Comparison of ENCODE assay signal across 8 cellular contexts in the genomic region with DNA sequence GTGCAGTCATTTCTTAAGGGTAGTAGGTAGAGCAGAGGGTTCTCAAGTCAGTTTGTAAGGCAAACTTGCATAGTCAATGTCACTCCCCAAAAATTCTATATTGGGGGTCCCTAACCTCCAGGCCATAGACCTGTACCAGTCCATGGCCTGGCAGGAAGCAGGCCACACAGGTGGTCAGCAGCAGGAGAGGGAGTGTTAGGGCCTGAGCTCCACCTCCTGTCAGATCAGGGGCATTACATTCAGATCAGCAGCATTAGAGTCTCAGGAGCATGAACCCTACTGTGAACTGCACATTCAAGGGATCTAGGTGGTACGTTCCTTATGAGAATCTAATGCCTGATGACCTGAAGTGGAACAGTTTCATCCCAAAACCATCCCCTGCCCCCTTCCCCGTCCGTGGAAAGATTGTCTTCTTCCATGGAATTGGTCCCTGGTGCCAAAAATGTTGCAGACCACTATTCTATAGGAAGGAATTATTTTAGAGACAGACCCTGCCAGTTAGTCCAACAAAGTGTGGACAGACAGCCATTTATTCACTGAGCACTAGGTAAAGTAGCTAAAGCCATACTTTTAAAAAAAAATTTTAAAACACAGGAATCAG. TPM values are rescaled to one million over a fixed set of nuclear protein-coding genes. Genes with fewer than 3 reads are reported as not detected.
DNase-seq lines count a peak whose midpoint lies in the region; ATAC-seq, FAIRE-seq and TF ChIP-seq lines count a peak whose summit lies in the region.

No MANE protein-coding gene starts in this region.

- no peak overlapping the region for H2AFZ ChIP-seq in K562 (ENCODE audit: low read depth, low read length)

- H3K9me3 ChIP-seq in K562 (replicated peaks; ENCODE audit: control insufficient read depth, insufficient read depth, low read depth, low read length), result no peaks in the 10 kb centered on the region
- H3K9me3 ChIP-seq in suprapubic skin, result no peaks in the 10 kb centered on the region

- H3K4me2 ChIP-seq in K562 (ENCODE audit: insufficient read depth, low read length), result no peak overlapping the region

- FAIRE-seq in K562 (lab: Jason Lieb, UNC), result peak; percentile 87

- no peak overlapping the region for H3K9ac ChIP-seq in K562 (ENCODE audit: insufficient read depth in 1 of 2, low read depth in 2 of 2, low read length in 2 of 2)

- H3K36me3 ChIP-seq in K562 (ENCODE audit: control insufficient read depth, insufficient read depth, low read length) (peaks cover 77% of the 10 kb centered on the region; the same call in 2 of the 3 replicates), suprapubic skin (peaks cover 63% of the 10 kb centered on the region)

- H4K20me1 ChIP-seq in K562 (replicated peaks; ENCODE audit: control insufficient read depth, insufficient read depth, low read length), result no peaks in the 10 kb centered on the region; the same call in 1 of the 2 replicates

- in situ Hi-C loops in K562 (cut with MboI), result loop anchor here (5.0 kb wide), 1 partner anchor 189 kb away; no protein-coding TSS in a partner anchor

- intact Hi-C loops in K562 (cut with micrococcal nuclease) (loop anchor here (1.0 kb wide), 1 partner anchor 188 kb away; no protein-coding TSS in a partner anchor), left colon (cut with DNase I, micrococcal nuclease) (no loop called here)

- DNase-seq in SIG-M5 treated with dmso at 0.1 percent for 504 hours (lab: John Stamatoyannopoulos, UW; ENCODE audit: unreplicated experiment), result peak; percentile 30
- no peak for DNase-seq in SIG-M5 (lab: John Stamatoyannopoulos, UW)
- peak; percentile 48 for DNase-seq in HEK293T (ENCODE audit: extremely low spot score)
- peak; percentile 22 for DNase-seq in NCI-H2196 treated with DMSO at 0.1 percent for 48 hours (lab: John Stamatoyannopoulos, UW; ENCODE audit: unreplicated experiment)
- DNase-seq in K562 (ENCODE audit: extremely low read depth in 1 of 4, low spot score in 3 of 4), result peak in 3 of 4 experiments; percentile 31 to 52 (median 49)
- DNase-seq in left colon, result no peak
- DNase-seq in substantia nigra (lab: John Stamatoyannopoulos, UW), result no peak
- no peak for DNase-seq in suprapubic skin (ENCODE audit: low spot score in 2 of 2)

- TF ChIP-seq RAD21 in K562 (CRISPR knock-in tag; conservative IDR thresholded peaks at IDR 0.05 in 1 of 2, IDR thresholded peaks at IDR 0.05 in 1 of 2), result peak; percentile 59 to 78; a peak in 3 of 4 replicates

- no peaks in the 10 kb centered on the region; a peak in 1 of 5 replicates for H3K4me1 ChIP-seq in K562 (replicated peaks in 1 of 2; ENCODE audit: control insufficient read depth in 2 of 2, insufficient read depth in 2 of 2, low read length in 2 of 2)
- H3K4me1 ChIP-seq in suprapubic skin, result peaks cover 25% of the 10 kb centered on the region

- 39% methylated on average over 3 of the region's 3 CpGs for WGBS in K562 (ENCODE audit: insufficient coverage, low coverage, missing lambda C conversion rate)
- WGBS in suprapubic skin, result 86% methylated on average over 3 of the region's 3 CpGs

- 0 out of 2 replicates have a peak, but pooled peaks have one; percentile 33 for TF ChIP-seq POLR2A in K562 (conservative IDR thresholded peaks at IDR 0.05)
- TF ChIP-seq POLR2A in suprapubic skin (IDR thresholded peaks at IDR 0.05), result no peak

- POLR2A ChIA-PET in HEK293T (lab: Yijun Ruan, JAX) (no interaction called here), K562 (lab: Yijun Ruan, JAX) (no interaction called here)

- CTCF ChIA-PET in HEK293T (lab: Yijun Ruan, JAX), result interaction anchor here (0.6 to 1.0 kb wide), 5 partner anchors 34 to 219 kb away, joined by 3 to 4 read pairs (median 3); no protein-coding TSS in a partner anchor
- CTCF ChIA-PET in K562 (lab: Yijun Ruan, JAX; ENCODE audit: low intra/inter-chr PET ratio), result interaction anchor here (2.6 kb wide), 1 partner anchor 189 kb away, joined by 12 read pairs; no protein-coding TSS in a partner anchor

- ATAC-seq in K562 (peak; percentile 96), left colon (peak; percentile 89)

- no peaks in the 10 kb centered on the region for H3K9me1 ChIP-seq in K562 (ENCODE audit: control insufficient read depth, insufficient read depth, low read length)

- TF ChIP-seq EP300 in K562 (IDR thresholded peaks at IDR 0.05; ENCODE audit: low read length) (no peak), suprapubic skin (IDR thresholded peaks at IDR 0.05) (no peak)

- peaks cover 22% of the 10 kb centered on the region for H3K79me2 ChIP-seq in K562 (ENCODE audit: control insufficient read depth, insufficient read depth, low read length)

- no peaks in the 10 kb centered on the region for H3K27me3 ChIP-seq in K562 (ENCODE audit: control insufficient read depth in 2 of 2, insufficient read depth in 2 of 2, low read length in 2 of 2)
- H3K27me3 ChIP-seq in suprapubic skin, result no peaks in the 10 kb centered on the region

- H3K4me3 ChIP-seq in K562, result no peak overlapping the region
- no peak overlapping the region for H3K4me3 ChIP-seq in suprapubic skin

- peak; percentile 71 to 75 (median 72) for TF ChIP-seq CTCF in K562 (IDR thresholded peaks at IDR 0.05 in 2 of 3, conservative IDR thresholded peaks at IDR 0.05 in 1 of 3; ENCODE audit: insufficient read depth in 2 of 3, low read depth in 1 of 3, low read length in 3 of 3)
- TF ChIP-seq CTCF in suprapubic skin (IDR thresholded peaks at IDR 0.05), result peak in 1 of 2 donors; percentile 35

- BruUV-seq in K562 (replicated peaks; lab: Mats Ljungman, UMichigan), result no TSS peak

- H3K27ac ChIP-seq in K562 (ENCODE audit: extremely low read depth, low read depth, low read length) (no peak overlapping the region), substantia nigra (ENCODE audit: low read depth, low read length, poor library complexity, severe bottlenecking) (no peak overlapping the region), suprapubic skin (no peak overlapping the region)

TF ChIP-seq in HEK293T, 16 proteins besides CTCF, POLR2A, EP300 and RAD21:
- TF ChIP-seq SUZ12 (IDR thresholded peaks at IDR 0.05), result no peak
- TF ChIP-seq HDGF (IDR thresholded peaks at IDR 0.05; ENCODE audit: borderline replicate concordance), result no peak
- no peak for TF ChIP-seq FOXM1 (IDR thresholded peaks at IDR 0.05; ENCODE audit: borderline replicate concordance)
- TF ChIP-seq SP1 (IDR thresholded peaks at IDR 0.05), result no peak
- TF ChIP-seq ELF4 (IDR thresholded peaks at IDR 0.05), result no peak

TF ChIP-seq in K562, 482 proteins besides CTCF, POLR2A, EP300 and RAD21 (continues in another document):
- peak; percentile 81 for TF ChIP-seq SMC3 (conservative IDR thresholded peaks at IDR 0.05; ENCODE audit: insufficient read depth, low read depth, low read length)
- peak; percentile 52; the same call in 1 of the 2 replicates for TF ChIP-seq STAG1 (CRISPR knock-in tag; IDR thresholded peaks at IDR 0.05; ENCODE audit: borderline replicate concordance)
- no peak for TF ChIP-seq ARHGAP35 (IDR thresholded peaks at IDR 0.05; ENCODE audit: partially characterized antibody)

RNA-seq across cellular contexts. Expression of gene COA5, which starts 6.7 kb away (rescaled TPM):
- total RNA-seq in K562 (2011; cell fraction: chromatin; rRNA removed; ENCODE audit: low replicate concordance), result 15.0 and 30.4 TPM in 2 replicates
- total RNA-seq in K562 (2011; cell fraction: nucleolus; rRNA removed), result 18.6 and 22.3 TPM in 2 replicates
- total RNA-seq in K562 (2011; cell fraction: nucleoplasm; rRNA removed), result 30.0 and 40.5 TPM in 2 replicates
- total RNA-seq in K562 (2014; rRNA removed) (41.6 and 43.3 TPM in 2 replicates), K562 (2014; rRNA removed; fragmentation: Illumina TruSeq; extraction: Trizol) (41.7 and 43.4 TPM in 2 replicates), K562 (2015; rRNA removed; fragmentation: Illumina TruSeq; extraction: Trizol) (27.6 and 30.2 TPM in 2 replicates), K562 (2021) (33.4 and 33.9 TPM in 2 replicates), left colon (10 to 100 TPM; 20.3 to 23.6 TPM), suprapubic skin (10 to 100 TPM; 22.9 to 42.7 (median 30.3) TPM)
- polyA plus RNA-seq in K562 (2011; rRNA removed) (50.7 and 54.7 TPM in 2 replicates), K562 (2014; fragmentation: Illumina TruSeq; extraction: Trizol) (27.2 and 27.6 TPM in 2 replicates), K562 (2014; fragmentation: Nextera tagmentation; extraction: Ambion mirVana) (10 to 100 TPM; 17.9 to 23.6 TPM), K562 (2014; rRNA removed) (60.4 and 77.6 TPM in 2 replicates)
- polyA plus RNA-seq in K562 (2011; cell fraction: cytosol; rRNA removed), result 13.8 and 32.7 TPM in 2 replicates
- 46.8 and 52.2 TPM in 2 replicates for polyA plus RNA-seq in K562 (2011; cell fraction: nucleus; rRNA removed)
- polyA plus RNA-seq in K562 (2012), result 41.7 and 56.9 TPM in 2 replicates
- 12.0 and 12.4 TPM in 2 replicates for polyA minus RNA-seq in K562 (2011; rRNA and poly(A)+ RNA removed)
- 9.8 and 11.1 TPM in 2 replicates for polyA minus RNA-seq in K562 (2011; cell fraction: cytosol; rRNA and poly(A)+ RNA removed)
- 25.6 and 30.7 TPM in 2 replicates for polyA minus RNA-seq in K562 (2011; cell fraction: nucleus; rRNA and poly(A)+ RNA removed)

RNA-seq across cellular contexts. Expression of gene UNC50, which starts 6.8 kb away (rescaled TPM):
- 38.4 and 53.5 TPM in 2 replicates for total RNA-seq in K562 (2011; cell fraction: chromatin; rRNA removed; ENCODE audit: low replicate concordance)
- total RNA-seq in K562 (2011; cell fraction: nucleolus; rRNA removed), result 35.9 and 36.9 TPM in 2 replicates
- 55.4 and 57.3 TPM in 2 replicates for total RNA-seq in K562 (2011; cell fraction: nucleoplasm; rRNA removed)
- total RNA-seq in K562 (2014; rRNA removed) (30.0 and 30.4 TPM in 2 replicates), K562 (2014; rRNA removed; fragmentation: Illumina TruSeq; extraction: Trizol) (32.5 and 37.9 TPM in 2 replicates), K562 (2015; rRNA removed; fragmentation: Illumina TruSeq; extraction: Trizol) (37.6 and 38.2 TPM in 2 replicates), K562 (2021) (31.2 and 31.9 TPM in 2 replicates), left colon (10 to 100 TPM; 33.0 to 36.5 TPM), suprapubic skin (10 to 100 TPM; 34.0 to 45.4 (median 40.4) TPM)
- polyA plus RNA-seq in K562 (2011; rRNA removed) (39.2 and 52.9 TPM in 2 replicates), K562 (2014; fragmentation: Illumina TruSeq; extraction: Trizol) (35.9 and 37.9 TPM in 2 replicates), K562 (2014; fragmentation: Nextera tagmentation; extraction: Ambion mirVana) (10 to 100 TPM; 36.6 to 37.9 TPM), K562 (2014; rRNA removed) (35.3 and 43.4 TPM in 2 replicates)
- polyA plus RNA-seq in K562 (2011; cell fraction: cytosol; rRNA removed), result 21.7 and 46.9 TPM in 2 replicates
- polyA plus RNA-seq in K562 (2011; cell fraction: nucleus; rRNA removed), result 30.0 and 45.2 TPM in 2 replicates
- 30.5 and 41.6 TPM in 2 replicates for polyA plus RNA-seq in K562 (2012)
- polyA minus RNA-seq in K562 (2011; rRNA and poly(A)+ RNA removed), result 19.8 and 20.4 TPM in 2 replicates
- polyA minus RNA-seq in K562 (2011; cell fraction: cytosol; rRNA and poly(A)+ RNA removed), result 7.1 and 9.1 TPM in 2 replicates
- 14.7 and 25.9 TPM in 2 replicates for polyA minus RNA-seq in K562 (2011; cell fraction: nucleus; rRNA and poly(A)+ RNA removed)

Comparison
In these comparisons a context has a peak if more than half of its experiments do, and no peak if none do; other contexts are left out.
1. DNase-seq: peak in SIG-M5 treated with dmso at 0.1 percent for 504 hours (single experiment), HEK293T (single experiment), NCI-H2196 treated with DMSO at 0.1 percent for 48 hours (single experiment) and K562 (3 of 4); none in SIG-M5 (single experiment), left colon (0 of 2), substantia nigra (0 of 49) and suprapubic skin (0 of 2).